In the genomic region with DNA sequence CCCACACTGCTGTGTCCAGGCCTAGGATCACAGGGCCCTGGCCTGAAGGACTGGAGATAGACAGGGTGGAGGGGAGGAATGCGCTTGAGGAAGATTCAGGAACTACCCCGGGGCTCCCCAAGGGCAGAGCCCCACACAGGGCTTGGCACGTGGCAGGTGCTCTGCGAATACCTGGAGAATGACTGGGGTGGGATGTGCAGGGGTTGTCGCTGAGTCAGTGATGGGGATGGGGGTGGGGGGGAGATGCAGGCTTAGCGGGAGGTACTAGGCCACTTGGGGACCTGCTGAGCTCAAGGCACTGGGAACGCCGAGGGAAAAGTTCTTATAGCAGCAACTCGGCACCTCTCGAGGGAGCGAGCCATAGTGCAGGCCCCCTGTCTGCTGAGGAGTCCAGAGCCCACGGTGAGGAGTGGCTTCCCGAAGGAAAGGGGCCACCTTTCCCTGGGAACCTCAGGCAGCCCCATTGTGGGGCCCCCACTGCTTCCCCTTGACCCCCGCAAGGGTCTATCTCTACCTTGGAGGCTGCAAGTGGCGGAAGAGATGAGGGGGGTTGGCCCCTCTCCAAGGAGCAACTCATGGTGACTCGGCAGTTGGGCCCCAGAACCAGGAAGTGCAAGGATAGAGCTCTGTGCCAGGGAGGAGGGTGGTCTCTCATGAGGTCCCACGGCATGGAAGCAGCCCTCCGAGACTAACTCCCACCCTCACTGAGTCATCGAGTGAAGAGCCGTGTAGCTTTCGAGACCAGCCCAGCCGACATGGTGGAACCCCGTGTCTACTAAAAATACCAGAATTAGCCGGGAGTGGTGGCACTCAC, we compare ENCODE assay signal across 11 cellular contexts. TPM values are rescaled to one million over a fixed set of nuclear protein-coding genes. Genes with fewer than 3 reads are reported as not detected.
DNase-seq lines count a peak whose midpoint lies in the region; ATAC-seq and TF ChIP-seq lines count a peak whose summit lies in the region.
"Had no signal": no experiment of that assay in that cellular context is flagged by ENCODE, and none has a peak within 500 bp of the region (broad histone marks: within the 10 kb centered on the region; RNA-seq: fewer than 3 reads in every experiment).

No MANE protein-coding gene starts in this region.

- H3K27ac Mint-ChIP-seq in CD8-positive, alpha-beta memory T cell: peak overlapping the region in 1 of 8 donors; percentile 75
- peak overlapping the region; percentile 83 for H3K27ac Mint-ChIP-seq in neural crest cell (ENCODE audit: unreplicated experiment)
- H3K27ac Mint-ChIP-seq in immature natural killer cell: peak overlapping the region in 2 of 6 donors; percentile 36 to 40
- H3K27ac Mint-ChIP-seq: memory B cell had no signal

- H3K27me3 ChIP-seq in CD8-positive, alpha-beta memory T cell (ENCODE audit: insufficient read depth, low read length, poor library complexity, severe bottlenecking): no peaks in the 10 kb centered on the region

- no peak overlapping the region for H3K4me3 Mint-ChIP-seq in CD8-positive, alpha-beta memory T cell
- no peak overlapping the region for H3K4me3 Mint-ChIP-seq in neural crest cell
- H3K4me3 Mint-ChIP-seq in immature natural killer cell: no peak overlapping the region
- H3K4me3 Mint-ChIP-seq: memory B cell had no signal

- H3K27ac ChIP-seq in CD8-positive, alpha-beta memory T cell (ENCODE audit: low read depth, low read length): peak overlapping the region; percentile 73

- no peaks in the 10 kb centered on the region for H3K9me3 ChIP-seq in CD8-positive, alpha-beta memory T cell (ENCODE audit: low read length)

- ATAC-seq in HG03039 (IDR thresholded peaks at IDR 0.05; ENCODE audit: unreplicated experiment) (no peak), GM18520 (IDR thresholded peaks at IDR 0.05; ENCODE audit: unreplicated experiment) (no peak)

- no peak for TF ChIP-seq CTCF in cardiac fibroblast (IDR thresholded peaks at IDR 0.05; ENCODE audit: low read depth, low read length)
- TF ChIP-seq CTCF in neural crest cell (conservative IDR thresholded peaks at IDR 0.05): no peak

- H3K4me1 Mint-ChIP-seq in CD8-positive, alpha-beta memory T cell: peaks cover 0 to 10% (median 7%) of the 10 kb centered on the region in 3 donors
- H3K4me1 Mint-ChIP-seq in neural crest cell (peaks cover 5% of the 10 kb centered on the region), immature natural killer cell (peaks cover 23 to 33% of the 10 kb centered on the region in 2 donors)

- no peaks in the 10 kb centered on the region for H3K9me3 Mint-ChIP-seq in CD8-positive, alpha-beta memory T cell
- H3K9me3 Mint-ChIP-seq in neural crest cell (no peaks in the 10 kb centered on the region), immature natural killer cell (no peaks in the 10 kb centered on the region)
- H3K9me3 Mint-ChIP-seq: memory B cell had no signal

- peaks cover 0 to 3% (median 0%) of the 10 kb centered on the region in 3 donors for H3K36me3 Mint-ChIP-seq in CD8-positive, alpha-beta memory T cell
- H3K36me3 Mint-ChIP-seq in neural crest cell (ENCODE audit: low read depth) (no peaks in the 10 kb centered on the region), immature natural killer cell (no peaks in the 10 kb centered on the region)
- H3K36me3 Mint-ChIP-seq: memory B cell had no signal

- H3K4me3 ChIP-seq in CD8-positive, alpha-beta memory T cell (ENCODE audit: low read length): no peak overlapping the region
- H3K4me3 ChIP-seq in cardiac fibroblast (replicated peaks in 1 of 2; ENCODE audit: low read depth in 2 of 2, low read length in 2 of 2): no peak overlapping the region

- CTCF ChIA-PET in CD8-positive, alpha-beta memory T cell (lab: Charles Lee): no interaction called here

- no peaks in the 10 kb centered on the region for H3K4me1 ChIP-seq in CD8-positive, alpha-beta memory T cell (ENCODE audit: insufficient read depth, low read length)

- POLR2A ChIA-PET in CD8-positive, alpha-beta memory T cell (lab: Charles Lee): no interaction called here

- H3K27me3 Mint-ChIP-seq in CD8-positive, alpha-beta memory T cell: no peaks in the 10 kb centered on the region
- H3K27me3 Mint-ChIP-seq in neural crest cell (ENCODE audit: low read depth): no peaks in the 10 kb centered on the region
- peaks cover 0 to 4% (median 2%) of the 10 kb centered on the region in 3 donors for H3K27me3 Mint-ChIP-seq in immature natural killer cell (ENCODE audit: low read depth in 3 of 3)
- H3K27me3 Mint-ChIP-seq: memory B cell had no signal

- DNase-seq in CD8-positive, alpha-beta memory T cell: no peak
- DNase-seq in M059J (ENCODE audit: low read depth) (peak; percentile 54), cardiac fibroblast (ENCODE audit: low read depth in 2 of 2) (peak; percentile 57 to 62), neural crest cell (ENCODE audit: low read depth, low spot score) (no peak), middle frontal gyrus (ENCODE audit: extremely low spot score, low spot score) (no peak), immature natural killer cell (no peak)
- DNase-seq: NCI-H1694; stimulated activated CD4-positive, alpha-beta T cell treated with anti-CD3 and anti-CD28 coated beads, Interleukin-1b, Interleukin-23, amount 100 ng/mL, for 48 hours had no signal

- H3K36me3 ChIP-seq in CD8-positive, alpha-beta memory T cell (ENCODE audit: insufficient read depth, low read length): no peaks in the 10 kb centered on the region

RNA-seq across cellular contexts. Expression of a gene that starts 33.1 kb away (rescaled TPM):
- total RNA-seq in CD8-positive, alpha-beta memory T cell: 1 to 10 TPM; 2.4 to 2.7 TPM
- 1.2 TPM for polyA plus RNA-seq in CD8-positive, alpha-beta memory T cell
- total RNA-seq in M059J (2014; rRNA removed; shearing (Covaris generic)): 16.5 and 24.3 TPM in 2 replicates
- total RNA-seq in neural crest cell: 58.6 and 60.4 TPM in 2 replicates
- 1 to 10 TPM in 1 of 3 donors, under 1 TPM in 1, not detected in 1; 0.82 to 4.1 TPM for polyA plus RNA-seq in immature natural killer cell

Comparison
In these comparisons a context has a peak if more than half of its experiments do, and no peak if none do; other contexts are left out.
1. DNase-seq: peak in M059J (single experiment) and cardiac fibroblast (2 of 2); none in CD8-positive, alpha-beta memory T cell (0 of 5), neural crest cell (single experiment), middle frontal gyrus (single experiment) and immature natural killer cell (0 of 3).